Comparison of ENCODE assay signal across 1 cellular context in genomic region chr2:33791625-33792024, GRCh38.
TF ChIP-seq lines count a peak whose summit lies in the region.

No MANE protein-coding gene starts in this region.

TF ChIP-seq in IMR-90, 13 proteins besides CTCF, POLR2A, EP300 and RAD21:
- TF ChIP-seq MAZ (IDR thresholded peaks at IDR 0.05; ENCODE audit: borderline replicate concordance, low read depth, low read length) (no peak), CHD1 (IDR thresholded peaks at IDR 0.05; ENCODE audit: low read depth, low read length) (no peak), MXI1 (IDR thresholded peaks at IDR 0.05; ENCODE audit: borderline replicate concordance, low read depth, low read length) (no peak), RFX5 (IDR thresholded peaks at IDR 0.05; ENCODE audit: low read depth, low read length) (no peak), MAFK (IDR thresholded peaks at IDR 0.05; ENCODE audit: low read depth, low read length) (peak; percentile 32; the same call in 1 of the 2 replicates), USF2 (IDR thresholded peaks at IDR 0.05; ENCODE audit: low read depth, low read length) (no peak), BHLHE40 (IDR thresholded peaks at IDR 0.05; ENCODE audit: low read depth, low read length) (no peak), SMC3 (IDR thresholded peaks at IDR 0.05; ENCODE audit: low read depth, low read length) (no peak), CEBPB (IDR thresholded peaks at IDR 0.05; ENCODE audit: low read depth, low read length) (peak; percentile 85), NFE2L2 (IDR thresholded peaks at IDR 0.05; ENCODE audit: low read depth, low read length) (peak; percentile 64; the same call in 1 of the 2 replicates), ELK1 (IDR thresholded peaks at IDR 0.05; ENCODE audit: borderline replicate concordance, low read depth, low read length) (no peak), RCOR1 (IDR thresholded peaks at IDR 0.05; ENCODE audit: insufficient replicate concordance, low read length) (no peak), FOS (IDR thresholded peaks at IDR 0.05; ENCODE audit: low read depth, low read length) (peak; percentile 12; the same call in 1 of the 2 replicates)
